Comparison of ENCODE assay signal across 17 cellular contexts in the genomic region with DNA sequence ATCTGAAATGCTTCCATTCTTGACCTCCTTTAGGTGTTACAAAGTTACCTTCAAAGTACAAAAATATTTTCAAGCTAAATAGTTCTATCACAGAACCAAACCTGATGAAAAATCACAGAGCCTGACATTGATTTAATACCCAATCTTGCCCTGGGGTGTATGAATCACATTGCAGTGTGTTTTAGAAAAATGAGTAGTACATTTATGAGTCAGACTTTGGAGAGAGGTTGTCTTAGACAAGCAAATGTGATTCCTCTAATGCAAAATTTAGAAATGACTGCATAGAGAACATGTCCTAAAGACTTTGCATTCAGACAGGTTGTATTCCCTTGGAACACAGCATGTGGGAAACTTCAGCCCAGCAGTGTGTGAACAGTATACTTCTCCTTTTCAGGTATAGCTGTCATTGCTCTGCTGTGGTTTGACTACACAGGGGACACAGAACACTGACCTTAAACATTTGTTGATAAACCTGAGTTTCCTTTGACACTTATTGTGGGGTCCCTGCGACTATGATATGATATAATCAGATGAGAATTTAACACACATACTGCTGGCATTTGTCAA.
DNase-seq lines count a peak whose midpoint lies in the region; TF ChIP-seq lines count a peak whose summit lies in the region.
"Had no signal": no experiment of that assay in that cellular context is flagged by ENCODE, and none has a peak within 500 bp of the region (broad histone marks: within the 10 kb centered on the region; RNA-seq: fewer than 3 reads in every experiment).

No MANE protein-coding gene starts in this region.

- TF ChIP-seq CTCF in astrocyte of the spinal cord (IDR thresholded peaks at IDR 0.05; ENCODE audit: low read depth, low read length) = no peak
- no peak for TF ChIP-seq CTCF in GM13976 (IDR thresholded peaks at IDR 0.05; ENCODE audit: borderline replicate concordance, control extremely low read depth, extremely low read depth, insufficient read depth, missing control alignments)

- no peak overlapping the region for H3K4me3 ChIP-seq in astrocyte of the spinal cord (ENCODE audit: low read depth, low read length)
- H3K4me3 ChIP-seq: GM23248, pancreas, thyroid gland had no signal

- in situ Hi-C loops in astrocyte of the spinal cord (cut with HindIII; ENCODE audit: low sequenced_read_pairs) (no loop called here), GM13976 (cut with MboI; ENCODE audit: low sequenced_read_pairs, unreplicated experiment) (no loop called here)

- peak; percentile 26 for DNase-seq in NCI-H69 (lab: John Stamatoyannopoulos, UW)
- peak; percentile 72 for DNase-seq in astrocyte of the spinal cord (ENCODE audit: low read depth, low spot score)
- DNase-seq in glomerular visceral epithelial cell (ENCODE audit: extremely low spot score) = peak; percentile 28
- peak; percentile 10 for DNase-seq in smooth muscle cell of the brain vasculature (ENCODE audit: low read depth, low spot score)
- DNase-seq in CD1c-positive myeloid dendritic cell (ENCODE audit: extremely low spot score) = no peak
- no peak for DNase-seq in GM13976 (ENCODE audit: low spot score)
- DNase-seq in SIG-M5 treated with dmso at 0.1 percent for 504 hours (lab: John Stamatoyannopoulos, UW; ENCODE audit: unreplicated experiment) = no peak
- no peak for DNase-seq in NCI-H1436 (lab: John Stamatoyannopoulos, UW)
- DNase-seq: activated CD4-positive, alpha-beta memory T cell treated with anti-CD3 and anti-CD28 coated beads for 36 hours; activated T-cell treated with anti-CD3 and anti-CD28 coated beads, Interleukin-2, amount 50 U/mL, for 24 hours; central memory CD4-positive, alpha-beta T cell; effector CD8-positive, alpha-beta T cell; GM23248; NCI-H2081 treated with DMSO at 0.1 percent for 48 hours; NCI-H524 treated with DMSO at 0.1 percent for 48 hours; pancreas; thyroid gland had no signal

Comparison
In these comparisons a context has a peak if more than half of its experiments do, and no peak if none do; other contexts are left out.
1. DNase-seq: peak in NCI-H69 (single experiment), astrocyte of the spinal cord (single experiment), glomerular visceral epithelial cell (single experiment) and smooth muscle cell of the brain vasculature (single experiment); none in CD1c-positive myeloid dendritic cell (single experiment), GM13976 (single experiment), SIG-M5 treated with dmso at 0.1 percent for 504 hours (single experiment) and NCI-H1436 (single experiment).